ENCODE assay signal across 19 cellular contexts in genomic region chr22:32760396-32760795, GRCh38. TPM values are rescaled to one million over a fixed set of nuclear protein-coding genes. Genes with fewer than 3 reads are reported as not detected.
DNase-seq lines count a peak whose midpoint lies in the region; ATAC-seq and TF ChIP-seq lines count a peak whose summit lies in the region.
"Had no signal": no experiment of that assay in that cellular context is flagged by ENCODE, and none has a peak within 500 bp of the region (broad histone marks: within the 10 kb centered on the region; RNA-seq: fewer than 3 reads in every experiment).

No MANE protein-coding gene starts in this region.

- TF ChIP-seq EP300 in tibial nerve (IDR thresholded peaks at IDR 0.05): no peak

- no peaks in the 10 kb centered on the region for H3K27me3 ChIP-seq in duodenal mucosa (ENCODE audit: control insufficient read depth in 1 of 2, insufficient read depth in 2 of 2, low read length in 2 of 2)
- H3K27me3 ChIP-seq in parathyroid adenoma (ENCODE audit: control insufficient read depth, insufficient read depth, low read length): no peaks in the 10 kb centered on the region
- H3K27me3 ChIP-seq in tibial nerve: no peaks in the 10 kb centered on the region
- H3K27me3 ChIP-seq: pancreas had no signal

- H3K4me3 ChIP-seq in duodenal mucosa (ENCODE audit: low read depth in 1 of 2, low read length in 2 of 2): no peak overlapping the region
- H3K4me3 ChIP-seq in parathyroid adenoma (ENCODE audit: low read depth, low read length): no peak overlapping the region
- no peak overlapping the region for H3K4me3 ChIP-seq in tibial nerve
- H3K4me3 ChIP-seq: pancreas had no signal

- DNase-seq in tibial nerve (ENCODE audit: low spot score in 2 of 2): no peak
- DNase-seq in stimulated activated CD4-positive, alpha-beta T cell treated with anti-CD3 and anti-CD28 coated beads, Interleukin-4, amount 100 ng/mL, for 4 hours: no peak
- DNase-seq: activated CD4-positive, alpha-beta T cell treated with anti-CD3 and anti-CD28 coated beads, Interleukin-2, amount 50 U/mL, for 48 hours; activated effector memory CD4-positive, alpha-beta T cell treated with Interleukin-2 at 50 U/mL for 16 hours; CD4-positive, CD25-positive, alpha-beta regulatory T cell; cortex of kidney; HCEC 1CT; left colon; NCI-H1436 treated with DMSO at 0.1 percent for 48 hours; NCI-H2107; NCI-H446 treated with DMSO at 0.1 percent for 48 hours; OCI-M1; pancreas; T-cell had no signal

- WGBS in tibial nerve, 2 donors: 63 to 86% methylated on average over 6 of the region's 6 CpGs

- H3K4me1 ChIP-seq in duodenal mucosa (ENCODE audit: control insufficient read depth in 1 of 2, insufficient read depth in 2 of 2, low read length in 2 of 2) (peaks cover 3 to 8% of the 10 kb centered on the region in 2 donors), parathyroid adenoma (no peaks in the 10 kb centered on the region), tibial nerve (peaks cover 0 to 36% (median 22%) of the 10 kb centered on the region in 4 donors)
- H3K4me1 ChIP-seq: pancreas had no signal

- H3K9me3 ChIP-seq in duodenal mucosa (ENCODE audit: control insufficient read depth in 1 of 2, low read length in 2 of 2): no peaks in the 10 kb centered on the region
- no peaks in the 10 kb centered on the region for H3K9me3 ChIP-seq in parathyroid adenoma (ENCODE audit: control insufficient read depth, low read length)
- H3K9me3 ChIP-seq in tibial nerve: no peaks in the 10 kb centered on the region
- H3K9me3 ChIP-seq: pancreas had no signal

- TF ChIP-seq POLR2A in tibial nerve (IDR thresholded peaks at IDR 0.05): no peak

- no peak overlapping the region for H3K9ac ChIP-seq in duodenal mucosa (ENCODE audit: low read depth in 1 of 2, low read length in 2 of 2)
- no peak overlapping the region for H3K9ac ChIP-seq in parathyroid adenoma

- H3K36me3 ChIP-seq in duodenal mucosa (ENCODE audit: control insufficient read depth in 1 of 2, insufficient read depth in 2 of 2, low read length in 2 of 2) (no peaks in the 10 kb centered on the region), parathyroid adenoma (ENCODE audit: control insufficient read depth, insufficient read depth, low read length) (no peaks in the 10 kb centered on the region), tibial nerve (no peaks in the 10 kb centered on the region)
- H3K36me3 ChIP-seq: pancreas had no signal

- ATAC-seq in GM19463 (IDR thresholded peaks at IDR 0.05; ENCODE audit: unreplicated experiment) (no peak), GM18861 (IDR thresholded peaks at IDR 0.05; ENCODE audit: unreplicated experiment) (no peak)
- ATAC-seq: left colon, T-cell had no signal

- no peaks in the 10 kb centered on the region for H3K79me2 ChIP-seq in parathyroid adenoma

- no peak overlapping the region for H3K4me2 ChIP-seq in parathyroid adenoma (ENCODE audit: low read length)

- H2AFZ ChIP-seq in parathyroid adenoma: no peak overlapping the region

- TF ChIP-seq CTCF in parathyroid adenoma (IDR thresholded peaks at IDR 0.05): no peak
- TF ChIP-seq CTCF in tibial nerve (IDR thresholded peaks at IDR 0.05): no peak

- peak overlapping the region; percentile 73 for H3K27ac ChIP-seq in angular gyrus (ENCODE audit: low read depth, low read length)
- peak overlapping the region; percentile 13 for H3K27ac ChIP-seq in duodenal mucosa (ENCODE audit: low read depth, low read length)
- H3K27ac ChIP-seq in parathyroid adenoma: peak overlapping the region; percentile 75
- peak overlapping the region in 3 of 4 donors; percentile 28 to 79 (median 77) for H3K27ac ChIP-seq in tibial nerve

RNA-seq across cellular contexts. Expression of gene TIMP3, which starts 41.1 kb away (rescaled TPM):
- total RNA-seq in tibial nerve: 1,000 to 10,000 TPM in 1 of 4 donors, 100 to 1,000 TPM in 3; 300 to 1,106 (median 939) TPM

Comparison
In these comparisons a context has a peak if more than half of its experiments do, and no peak if none do; other contexts are left out.
1. H3K27ac ChIP-seq: peak in every context shown above with its lines; median percentile 77 in tibial nerve; 75 in parathyroid adenoma; 73 in angular gyrus; 13 in duodenal mucosa.